ENCODE assay signal across 8 cellular contexts in genomic region chr5:141877478-141878185, GRCh38. TPM values are rescaled to one million over a fixed set of nuclear protein-coding genes. Genes with fewer than 3 reads are reported as not detected.
A peak's percentile ranks its signal among the peaks of the same experiment; 100 is the strongest.
DNase-seq lines count a peak whose midpoint lies in the region; ATAC-seq and TF ChIP-seq lines count a peak whose summit lies in the region.

No MANE protein-coding gene starts in this region.

- H2AFZ ChIP-seq in GM23338, result no peak overlapping the region

- H3K9me3 Mint-ChIP-seq in GM23338 (no peaks in the 10 kb centered on the region), mesothelial cell of epicardium (no peaks in the 10 kb centered on the region), type B pancreatic cell (no peaks in the 10 kb centered on the region)

- H3K9me2 ChIP-seq in GM23338 (ENCODE audit: insufficient read depth), result no peaks in the 10 kb centered on the region

- CTCF ChIA-PET in GM10248 (lab: Yijun Ruan, JAX), result interaction anchor here (1.0 to 8.4 kb wide), 19 partner anchors 9 to 184 kb away, joined by 3 to 158 read pairs (median 8); no protein-coding TSS in a partner anchor

- H3K4me3 Mint-ChIP-seq in GM23338 (peak overlapping the region; percentile 96), mesothelial cell of epicardium (peak overlapping the region; percentile 66), type B pancreatic cell (peak overlapping the region; percentile 98)

- no peaks in the 10 kb centered on the region for H3K36me3 ChIP-seq in GM23338 (ENCODE audit: insufficient read depth)
- H3K36me3 ChIP-seq in SJCRH30, result no peaks in the 10 kb centered on the region

- H3K27ac Mint-ChIP-seq in GM23338 (peak overlapping the region; percentile 93), mesothelial cell of epicardium (no peak overlapping the region), type B pancreatic cell (peak overlapping the region; percentile 88)

- DNase-seq in GM23338 (ENCODE audit: low spot score) (no peak), SJCRH30 (no peak), mesothelial cell of epicardium (ENCODE audit: low spot score in 2 of 2, unreplicated experiment in 2 of 2) (no peak), type B pancreatic cell (ENCODE audit: extremely low spot score, unreplicated experiment) (no peak), GM10248 (ENCODE audit: extremely low spot score) (no peak), UCSD-AML1 (lab: John Stamatoyannopoulos, UW; ENCODE audit: unreplicated experiment) (no peak)

- H3K4me2 ChIP-seq in GM23338, result peak overlapping the region; percentile 97

- H3K27me3 ChIP-seq in GM23338 (ENCODE audit: insufficient read depth), result no peaks in the 10 kb centered on the region
- H3K27me3 ChIP-seq in SJCRH30, result peaks cover 59% of the 10 kb centered on the region

- no peaks in the 10 kb centered on the region for H3K9me3 ChIP-seq in SJCRH30 (replicated peaks)

- H3K4me3 ChIP-seq in GM23338, result peak overlapping the region; percentile 98
- H3K4me3 ChIP-seq in SJCRH30, result peak overlapping the region; percentile 45

- H3K36me3 Mint-ChIP-seq in GM23338 (ENCODE audit: low read depth) (peaks cover 14% of the 10 kb centered on the region), mesothelial cell of epicardium (no peaks in the 10 kb centered on the region), type B pancreatic cell (peaks cover 3% of the 10 kb centered on the region)

- 0 out of 2 replicates have a peak, but pooled peaks cover 14% of the 10 kb centered on the region for H4K20me1 ChIP-seq in GM23338 (replicated peaks; ENCODE audit: insufficient read depth)

- ATAC-seq in GM23338, result no peak
- ATAC-seq in HG02885 (IDR thresholded peaks at IDR 0.05; ENCODE audit: poor library complexity, unreplicated experiment), result no peak

- TF ChIP-seq CTCF in GM23338 (conservative IDR thresholded peaks at IDR 0.05; ENCODE audit: low read depth in 2 of 2), result no peak
- TF ChIP-seq CTCF in mesothelial cell of epicardium (IDR thresholded peaks at IDR 0.05; ENCODE audit: unreplicated experiment), result no peak
- no peak for TF ChIP-seq CTCF in type B pancreatic cell (conservative IDR thresholded peaks at IDR 0.05)
- no peak for TF ChIP-seq CTCF in GM10248 (IDR thresholded peaks at IDR 0.05; ENCODE audit: control extremely low read depth, extremely low read depth, low read depth, missing control alignments)

- POLR2A ChIA-PET in GM10248 (lab: Yijun Ruan, JAX), result no interaction called here

- H3K27ac ChIP-seq in GM23338 (ENCODE audit: low read depth), result peak overlapping the region; percentile 98
- no peak overlapping the region for H3K27ac ChIP-seq in SJCRH30
- peak overlapping the region; percentile 90 for H3K27ac ChIP-seq in cingulate gyrus (ENCODE audit: low read depth, low read length)

- H3K4me1 ChIP-seq in GM23338 (ENCODE audit: insufficient read depth) (peaks cover 59% of the 10 kb centered on the region), SJCRH30 (peaks cover 4% of the 10 kb centered on the region; the same call in 1 of the 2 replicates)

- peaks cover 27% of the 10 kb centered on the region for H3F3A ChIP-seq in GM23338 (replicated peaks; ENCODE audit: low read depth)

- H3K27me3 Mint-ChIP-seq in GM23338 (ENCODE audit: insufficient read depth, low read depth, poor library complexity) (peaks cover 29% of the 10 kb centered on the region), mesothelial cell of epicardium (ENCODE audit: low read depth) (peaks cover 84% of the 10 kb centered on the region), type B pancreatic cell (peaks cover 82% of the 10 kb centered on the region)

- peaks cover 59% of the 10 kb centered on the region for H3K4me1 Mint-ChIP-seq in GM23338
- H3K4me1 Mint-ChIP-seq in mesothelial cell of epicardium, result peaks cover 54% of the 10 kb centered on the region
- peaks cover 43% of the 10 kb centered on the region for H3K4me1 Mint-ChIP-seq in type B pancreatic cell (ENCODE audit: unreplicated experiment)

- H3K79me2 ChIP-seq in GM23338 (replicated peaks; ENCODE audit: insufficient read depth), result peaks cover 50% of the 10 kb centered on the region

TF ChIP-seq in GM23338, 12 proteins besides CTCF, POLR2A, EP300 and RAD21:
- TF ChIP-seq EZH2 (IDR thresholded peaks at IDR 0.05; ENCODE audit: low read depth, unreplicated experiment) (no peak), STAT1 (IDR thresholded peaks at IDR 0.05; ENCODE audit: unreplicated experiment) (no peak)

RNA-seq across cellular contexts. Expression of gene PCDH1, which starts 0.6 kb away (rescaled TPM):
- 155 and 183 TPM in 2 replicates for total RNA-seq in GM23338 (2014; rRNA removed; shearing (Covaris generic))
- polyA plus RNA-seq in GM23338 (2016; fragmentation: Nextera tagmentation; extraction: Ambion mirVana), result 26.2 and 27.8 TPM in 2 replicates
- 0.08 and 0.20 TPM in 2 replicates for total RNA-seq in SJCRH30 (2014; rRNA removed; shearing (Covaris generic))
- total RNA-seq in mesothelial cell of epicardium, result 5.1 to 6.1 TPM (median 5.4 TPM) in 3 replicates
- total RNA-seq in type B pancreatic cell (ENCODE audit: low replicate concordance), result 22.8 and 41.7 TPM in 2 replicates

RNA-seq across cellular contexts. Expression of gene DELE1, which starts 46.0 kb away (rescaled TPM):
- 50.0 and 62.2 TPM in 2 replicates for total RNA-seq in GM23338 (2014; rRNA removed; shearing (Covaris generic))
- 25.6 and 26.9 TPM in 2 replicates for polyA plus RNA-seq in GM23338 (2016; fragmentation: Nextera tagmentation; extraction: Ambion mirVana)
- 55.0 and 57.3 TPM in 2 replicates for total RNA-seq in SJCRH30 (2014; rRNA removed; shearing (Covaris generic))
- total RNA-seq in mesothelial cell of epicardium (85.4 to 91.5 TPM (median 88.3 TPM) in 3 replicates), type B pancreatic cell (ENCODE audit: low replicate concordance) (45.7 and 67.9 TPM in 2 replicates)
